Comparison of ENCODE assay signal across 28 cellular contexts in genomic region chr16:11992594-11993524, GRCh38. TPM values are rescaled to one million over a fixed set of nuclear protein-coding genes. Genes with fewer than 3 reads are reported as not detected.
DNase-seq lines count a peak whose midpoint lies in the region; FAIRE-seq and TF ChIP-seq lines count a peak whose summit lies in the region.
"Had no signal": no experiment of that assay in that cellular context is flagged by ENCODE, and none has a peak within 500 bp of the region (broad histone marks: within the 10 kb centered on the region; RNA-seq: fewer than 3 reads in every experiment).

No MANE protein-coding gene starts in this region.

- no peaks in the 10 kb centered on the region; the same call in 1 of the 2 replicates for H3K23me2 ChIP-seq in H1 (ENCODE audit: low read depth, low read length)

- H4K8ac ChIP-seq in H1 (ENCODE audit: extremely low read depth, insufficient read depth, low read length) (no peak overlapping the region), neuronal stem cell (ENCODE audit: low read depth, low read length) (no peak overlapping the region)

- no peak overlapping the region for H4K5ac ChIP-seq in H1 (ENCODE audit: insufficient read length, low read depth, low read length)

- H3K4ac ChIP-seq in H1 (replicated peaks; ENCODE audit: insufficient read length, low read depth, low read length) (no peak overlapping the region), neuronal stem cell (ENCODE audit: low read length) (no peak overlapping the region)

- H3K18ac ChIP-seq in H1 (ENCODE audit: extremely low read depth, low read length) (no peak overlapping the region), neuronal stem cell (ENCODE audit: low read length) (peak overlapping the region; percentile 8)

- in situ Hi-C loops in Caki2 (cut with HindIII; ENCODE audit: low pct_unique_long_range_greater_than_20kb, low sequenced_read_pairs): no loop called here

- no peaks in the 10 kb centered on the region for H3K9me3 ChIP-seq in H1 (ENCODE audit: insufficient read depth in 2 of 2, low read depth in 1 of 2, low read length in 1 of 2)
- H3K9me3 ChIP-seq in neuronal stem cell (replicated peaks in 1 of 2; ENCODE audit: control insufficient read depth in 2 of 2, insufficient read depth in 1 of 2, low read depth in 1 of 2, low read length in 2 of 2): no peaks in the 10 kb centered on the region
- H3K9me3 ChIP-seq in esophagus squamous epithelium: no peaks in the 10 kb centered on the region
- H3K9me3 ChIP-seq: ovary, SJSA1, testis had no signal

- peak; percentile 60 for DNase-seq in Caki2 (ENCODE audit: low read depth)
- no peak for DNase-seq in H1 (ENCODE audit: low read depth in 1 of 2, low spot score in 2 of 2)
- DNase-seq in neuronal stem cell (ENCODE audit: low spot score): no peak
- no peak for DNase-seq in NCI-H1694 (lab: John Stamatoyannopoulos, UW)
- DNase-seq in HCEC 1CT: no peak
- DNase-seq in esophagus squamous epithelium (lab: John Stamatoyannopoulos, UW): no peak
- DNase-seq: activated CD4-positive, CD25-positive, alpha-beta regulatory T cell treated with anti-CD3 and anti-CD28 coated beads, Interleukin-2, amount 50 U/mL, for 72 hours; activated CD8-positive, alpha-beta T cell treated with anti-CD3 and anti-CD28 coated beads for 36 hours; activated effector memory CD4-positive, alpha-beta T cell treated with Interleukin-2 at 50 U/mL for 16 hours; activated naive CD8-positive, alpha-beta T cell treated with anti-CD3 and anti-CD28 coated beads for 36 hours; caudate nucleus; dermis blood vessel endothelial cell; Kasumi-1; kidney glomerular epithelial cell; mammary epithelial cell; NCI-H2081; NCI-H524; ovary; right cardiac atrium; stimulated activated CD4-positive, alpha-beta T cell treated with anti-CD3 and anti-CD28 coated beads, Interleukin-4, amount 100 ng/mL, for 1 hour; T-helper 1 cell; testis had no signal

- H3K27ac ChIP-seq in KMS-11 (no peak overlapping the region), H1 (ENCODE audit: low read depth, low read length) (no peak overlapping the region), neuronal stem cell (replicated peaks; ENCODE audit: low read length) (no peak overlapping the region), esophagus squamous epithelium (no peak overlapping the region)
- H3K27ac ChIP-seq: ovary, SJSA1, testis had no signal

- H3K79me2 ChIP-seq in KMS-11 (ENCODE audit: insufficient read depth, low read depth): peaks cover 8% of the 10 kb centered on the region; the same call in 1 of the 2 replicates
- H3K79me2 ChIP-seq in H1 (ENCODE audit: control insufficient read depth in 1 of 2, insufficient read depth in 2 of 2, low read length in 2 of 2): no peaks in the 10 kb centered on the region

- no peak for FAIRE-seq in H1 (lab: Jason Lieb, UNC)
- FAIRE-seq: astrocyte, endometrium had no signal

- H2AFZ ChIP-seq in KMS-11 (ENCODE audit: low read depth) (no peak overlapping the region), H1 (ENCODE audit: low read length) (no peak overlapping the region), neuronal stem cell (ENCODE audit: low read length) (no peak overlapping the region)

- POLR2A ChIA-PET in H1 (lab: Charles Lee; ENCODE audit: partially characterized antibody): interaction anchor here (1.6 kb wide), 1 partner anchor 30 kb away, joined by 4 read pairs; no protein-coding TSS in a partner anchor

- TF ChIP-seq RAD21 in H1 (IDR thresholded peaks at IDR 0.05 in 1 of 2, conservative IDR thresholded peaks at IDR 0.05 in 1 of 2; ENCODE audit: low read depth in 2 of 2, low read length in 2 of 2): no peak

- CTCF ChIA-PET in H1 (lab: Charles Lee; ENCODE audit: partially characterized antibody): interaction anchor here (0.9 to 1.1 kb wide), 2 partner anchors 10 to 75 kb away, joined by 3 to 8 read pairs; no protein-coding TSS in a partner anchor

- TF ChIP-seq POLR2A in H1 (IDR thresholded peaks at IDR 0.05; ENCODE audit: control extremely low read depth in 1 of 2, low read depth in 2 of 2, low read length in 2 of 2) (no peak), esophagus squamous epithelium (IDR thresholded peaks at IDR 0.05) (no peak)

- no peak overlapping the region for H3K14ac ChIP-seq in H1 (ENCODE audit: insufficient read length)
- no peak overlapping the region for H3K14ac ChIP-seq in neuronal stem cell (ENCODE audit: low read length)

- H2BK120ac ChIP-seq in H1 (replicated peaks; ENCODE audit: low read depth, low read length) (no peak overlapping the region), neuronal stem cell (ENCODE audit: low read depth, low read length) (no peak overlapping the region)

- H3K36me3 ChIP-seq in KMS-11 (ENCODE audit: insufficient read depth) (no peaks in the 10 kb centered on the region), H1 (ENCODE audit: control insufficient read depth in 2 of 4, insufficient read depth in 4 of 4, low read length in 3 of 4) (no peaks in the 10 kb centered on the region), neuronal stem cell (replicated peaks in 1 of 2; ENCODE audit: control insufficient read depth in 2 of 2, insufficient read depth in 2 of 2, low read length in 2 of 2) (no peaks in the 10 kb centered on the region), esophagus squamous epithelium (no peaks in the 10 kb centered on the region)
- H3K36me3 ChIP-seq: ovary, SJSA1 had no signal

- H2BK5ac ChIP-seq in H1 (ENCODE audit: low read depth, low read length) (no peak overlapping the region), neuronal stem cell (ENCODE audit: low read length) (no peak overlapping the region)

- TF ChIP-seq CTCF in KMS-11 (conservative IDR thresholded peaks at IDR 0.05; ENCODE audit: low read depth, low read length): no peak
- TF ChIP-seq CTCF in H1 (IDR thresholded peaks at IDR 0.05; ENCODE audit: control extremely low read depth in 1 of 3, insufficient read depth in 1 of 3, low read depth in 1 of 3, low read length in 3 of 3): no peak
- no peak for TF ChIP-seq CTCF in esophagus squamous epithelium (IDR thresholded peaks at IDR 0.05)

- H3K56ac ChIP-seq in H1 (replicated peaks; ENCODE audit: insufficient read length, low read depth, low read length): no peak overlapping the region

- H3K27me3 ChIP-seq in KMS-11 (ENCODE audit: insufficient read depth, low read depth) (no peaks in the 10 kb centered on the region), H1 (replicated peaks in 1 of 4; ENCODE audit: control insufficient read depth in 3 of 4, extremely low read depth in 1 of 4, insufficient read depth in 3 of 4, low read length in 3 of 4) (no peaks in the 10 kb centered on the region), neuronal stem cell (ENCODE audit: control insufficient read depth in 3 of 3, insufficient read depth in 3 of 3, low read depth in 1 of 3, low read length in 3 of 3) (no peaks in the 10 kb centered on the region), esophagus squamous epithelium (no peaks in the 10 kb centered on the region)
- H3K27me3 ChIP-seq: ovary, SJSA1, testis had no signal

- 92% methylated on average over 16 of the region's 16 CpGs; no CpG with 5 or more reads in 1 of the 2 experiments for WGBS in H1 (ENCODE audit: extremely low coverage in 1 of 2, insufficient coverage in 1 of 2, insufficient read length in 1 of 2, insufficient replicate concordance in 2 of 2, low coverage in 1 of 2, low lambda C conversion rate in 2 of 2, missing lambda C conversion rate in 1 of 2), 2 experiments
- WGBS in neuronal stem cell (ENCODE audit: extremely low coverage in 2 of 2, insufficient read length in 2 of 2, insufficient replicate concordance in 1 of 2), 2 donors: no CpG with 5 or more reads among the region's 16 CpGs
- WGBS in esophagus squamous epithelium, 2 donors: 88 to 91% methylated on average over 14 to 16 of the region's 16 CpGs

- TF ChIP-seq EP300 in H1 (IDR thresholded peaks at IDR 0.05; ENCODE audit: borderline replicate concordance in 1 of 2, low read depth in 2 of 2, low read length in 2 of 2): no peak

- intact Hi-C loops in esophagus squamous epithelium (cut with DNase I): no loop called here

- H4K20me1 ChIP-seq in KMS-11 (ENCODE audit: insufficient read depth) (no peaks in the 10 kb centered on the region), H1 (replicated peaks in 1 of 2; ENCODE audit: control insufficient read depth in 1 of 2, insufficient read depth in 2 of 2, low read length in 2 of 2) (peaks cover 3% of the 10 kb centered on the region in 2 experiments)

- H3K9ac ChIP-seq in KMS-11 (no peak overlapping the region), H1 (replicated peaks in 1 of 4; ENCODE audit: extremely low read depth in 1 of 4, low read depth in 3 of 4, low read length in 3 of 4) (no peak overlapping the region), neuronal stem cell (ENCODE audit: low read depth, low read length, poor library complexity) (no peak overlapping the region)

- no peaks in the 10 kb centered on the region for H3K79me1 ChIP-seq in H1 (ENCODE audit: low read depth, low read length)
- no peaks in the 10 kb centered on the region for H3K79me1 ChIP-seq in neuronal stem cell (ENCODE audit: low read depth, low read length)

- H2BK12ac ChIP-seq in H1 (ENCODE audit: low read depth, low read length): no peak overlapping the region
- no peak overlapping the region for H2BK12ac ChIP-seq in neuronal stem cell (ENCODE audit: low read length)

- H2AK5ac ChIP-seq in H1 (ENCODE audit: low read depth, low read length) (no peak overlapping the region), neuronal stem cell (ENCODE audit: low read depth, low read length) (no peak overlapping the region)

- H2BK15ac ChIP-seq in H1 (ENCODE audit: low read length): no peak overlapping the region
- no peak overlapping the region for H2BK15ac ChIP-seq in neuronal stem cell (ENCODE audit: low read length)

- H3K4me3 ChIP-seq in KMS-11 (IDR thresholded peaks at IDR 0.05; ENCODE audit: insufficient read depth, low read depth, low read length): no peak overlapping the region
- no peak overlapping the region for H3K4me3 ChIP-seq in H1 (ENCODE audit: extremely low read depth in 1 of 4, insufficient read depth in 2 of 4, low read depth in 3 of 4, low read length in 4 of 4)
- H3K4me3 ChIP-seq in neuronal stem cell (ENCODE audit: low read length in 2 of 2): no peak overlapping the region
- no peak overlapping the region for H3K4me3 ChIP-seq in esophagus squamous epithelium
- H3K4me3 ChIP-seq: ovary, SJSA1, testis had no signal

- H3K4me1 ChIP-seq in KMS-11 (ENCODE audit: low read depth, poor library complexity, severe bottlenecking) (peaks cover 19% of the 10 kb centered on the region), H1 (replicated peaks in 1 of 4; ENCODE audit: control insufficient read depth in 3 of 4, insufficient read depth in 4 of 4, low read length in 3 of 4) (peaks cover 0 to 6% (median 1%) of the 10 kb centered on the region in 4 experiments; a peak in 2 of 7 replicates), neuronal stem cell (ENCODE audit: control insufficient read depth in 2 of 2, insufficient read depth in 1 of 2, low read depth in 1 of 2, low read length in 2 of 2) (peaks cover 0 to 13% of the 10 kb centered on the region in 2 donors), esophagus squamous epithelium (peaks cover 0 to 53% (median 0%) of the 10 kb centered on the region in 3 donors)
- H3K4me1 ChIP-seq: SJSA1, testis had no signal

- H3K4me2 ChIP-seq in KMS-11 (peak overlapping the region; percentile 4; the same call in 1 of the 2 replicates), H1 (ENCODE audit: insufficient read depth in 1 of 2, low read depth in 2 of 2, low read length in 2 of 2) (no peak overlapping the region), neuronal stem cell (ENCODE audit: insufficient read depth, low read length, poor library complexity, severe bottlenecking) (no peak overlapping the region)

- no peak overlapping the region for H3K23ac ChIP-seq in H1 (ENCODE audit: insufficient read length)
- H3K23ac ChIP-seq in neuronal stem cell (ENCODE audit: low read depth, low read length, poor library complexity): no peak overlapping the region

- no peak overlapping the region for H4K91ac ChIP-seq in H1 (replicated peaks; ENCODE audit: insufficient read length, low read length)
- H4K91ac ChIP-seq in neuronal stem cell (ENCODE audit: low read depth, low read length, poor library complexity): no peak overlapping the region

- H2BK20ac ChIP-seq in H1 (ENCODE audit: low read length): no peak overlapping the region

RNA-seq across cellular contexts. Expression of gene SNX29, which starts 16.3 kb away (rescaled TPM):
- 47.8 and 72.1 TPM in 2 replicates for total RNA-seq in Caki2 (2014; rRNA removed; shearing (Covaris generic); ENCODE audit: low replicate concordance)
- total RNA-seq in H1 (2021; fragmentation: NEBNext Ultra II Directional; extraction: Animal tissue kit (Norgen Biotek cat#: 25700)): 8.7 and 8.9 TPM in 2 replicates
- polyA plus RNA-seq in H1 (2011; rRNA removed): 1.7 and 2.2 TPM in 2 replicates
- polyA plus RNA-seq in H1 (2011; cell fraction: cytosol; rRNA removed): 2.4 TPM
- polyA plus RNA-seq in H1 (2011; cell fraction: nucleus; rRNA removed): 3.7 TPM
- polyA plus RNA-seq in H1 (2012, experiment 1 of 2): 2.4 to 3.1 TPM (median 2.6 TPM) in 4 replicates
- 2.1 TPM for polyA plus RNA-seq in H1 (2012, experiment 2 of 2)
- polyA plus RNA-seq in H1 (2013, experiment 1 of 2): 2.0 TPM
- 1.8 TPM for polyA plus RNA-seq in H1 (2013, experiment 2 of 2)
- polyA minus RNA-seq in H1 (2011; rRNA and poly(A)+ RNA removed): 16.2 and 21.7 TPM in 2 replicates
- 3.7 TPM for polyA minus RNA-seq in H1 (2011; cell fraction: cytosol; rRNA and poly(A)+ RNA removed)
- polyA minus RNA-seq in H1 (2011; cell fraction: nucleus; rRNA and poly(A)+ RNA removed): 23.8 TPM
- polyA plus RNA-seq in neuronal stem cell (2013, experiment 1 of 2): 3.4 TPM
- 3.6 TPM for polyA plus RNA-seq in neuronal stem cell (2013, experiment 2 of 2)
- total RNA-seq in esophagus squamous epithelium: 10 to 100 TPM; 14.5 to 27.3 (median 15.4) TPM

RNA-seq across cellular contexts. Expression of gene TNFRSF17, which starts 27.8 kb away (rescaled TPM):
- not detected in 2 replicates for total RNA-seq in Caki2 (2014; rRNA removed; shearing (Covaris generic); ENCODE audit: low replicate concordance)
- total RNA-seq in H1 (2021; fragmentation: NEBNext Ultra II Directional; extraction: Animal tissue kit (Norgen Biotek cat#: 25700)): not detected in 2 replicates
- polyA plus RNA-seq in H1 (2011; rRNA removed): not detected in 2 replicates
- not detected for polyA plus RNA-seq in H1 (2011; cell fraction: cytosol; rRNA removed)
- not detected for polyA plus RNA-seq in H1 (2011; cell fraction: nucleus; rRNA removed)
- polyA plus RNA-seq in H1 (2012, experiment 1 of 2): not detected in 4 replicates
- polyA plus RNA-seq in H1 (2012, experiment 2 of 2): not detected
- not detected for polyA plus RNA-seq in H1 (2013, experiment 1 of 2)
- polyA plus RNA-seq in H1 (2013, experiment 2 of 2): not detected
- polyA minus RNA-seq in H1 (2011; rRNA and poly(A)+ RNA removed): not detected in 2 replicates
- not detected for polyA minus RNA-seq in H1 (2011; cell fraction: cytosol; rRNA and poly(A)+ RNA removed)
- not detected for polyA minus RNA-seq in H1 (2011; cell fraction: nucleus; rRNA and poly(A)+ RNA removed)
- polyA plus RNA-seq in neuronal stem cell (2013, experiment 1 of 2): not detected
- polyA plus RNA-seq in neuronal stem cell (2013, experiment 2 of 2): not detected
- total RNA-seq in esophagus squamous epithelium: not detected
- total RNA-seq: activated CD8-positive, alpha-beta T cell treated with anti-CD3 and anti-CD28 coated beads for 36 hours; activated naive CD8-positive, alpha-beta T cell treated with anti-CD3 and anti-CD28 coated beads for 36 hours; astrocyte; dermis blood vessel endothelial cell; glomerular endothelial cell; HT1080; mammary epithelial cell; SJSA1 had no signal
- polyA plus RNA-seq: mammary epithelial cell, right cardiac atrium had no signal

RNA-seq across cellular contexts. Expression of gene NPIPB2, which starts 51.0 kb away (rescaled TPM):
- 9.5 and 17.1 TPM in 2 replicates for total RNA-seq in Caki2 (2014; rRNA removed; shearing (Covaris generic); ENCODE audit: low replicate concordance)
- 4.6 and 7.5 TPM in 2 replicates for total RNA-seq in H1 (2021; fragmentation: NEBNext Ultra II Directional; extraction: Animal tissue kit (Norgen Biotek cat#: 25700))
- 5.8 and 8.3 TPM in 2 replicates for polyA plus RNA-seq in H1 (2011; rRNA removed)
- 5.3 TPM for polyA plus RNA-seq in H1 (2011; cell fraction: cytosol; rRNA removed)
- polyA plus RNA-seq in H1 (2011; cell fraction: nucleus; rRNA removed): 36.3 TPM
- 4.8 to 16.9 TPM (median 6.8 TPM) in 4 replicates for polyA plus RNA-seq in H1 (2012, experiment 1 of 2)
- polyA plus RNA-seq in H1 (2012, experiment 2 of 2): not detected
- polyA plus RNA-seq in H1 (2013, experiment 1 of 2): 6.6 TPM
- polyA plus RNA-seq in H1 (2013, experiment 2 of 2): 3.8 TPM
- 11.6 and 20.7 TPM in 2 replicates for polyA minus RNA-seq in H1 (2011; rRNA and poly(A)+ RNA removed)
- 3.8 TPM for polyA minus RNA-seq in H1 (2011; cell fraction: cytosol; rRNA and poly(A)+ RNA removed)
- polyA minus RNA-seq in H1 (2011; cell fraction: nucleus; rRNA and poly(A)+ RNA removed): 10.2 TPM
- polyA plus RNA-seq in neuronal stem cell (2013, experiment 1 of 2): 3.4 TPM
- 3.3 TPM for polyA plus RNA-seq in neuronal stem cell (2013, experiment 2 of 2)
- 1 to 10 TPM; 1.3 to 7.4 (median 3.2) TPM for total RNA-seq in esophagus squamous epithelium
